ENCODE assay signal across 18 cellular contexts in genomic region chr1:33583567-33583966, GRCh38.
"Had no signal": no experiment of that assay in that cellular context is flagged by ENCODE, and none has a peak within 500 bp of the region (broad histone marks: within the 10 kb centered on the region; RNA-seq: fewer than 3 reads in every experiment).

No MANE protein-coding gene starts in this region.

- DNase-seq: hippocampal formation; kidney; mesendoderm; naive B cell; natural killer cell; nephron progenitor cell; occipital lobe; ovary; right lobe of liver; stimulated activated CD4-positive, alpha-beta T cell treated with anti-CD3 and anti-CD28 coated beads, Interleukin-1b, Interleukin-23, amount 100 ng/mL, for 48 hours; stimulated activated CD4-positive, alpha-beta T cell treated with anti-CD3 and anti-CD28 coated beads, Interleukin-2, amount 100 ng/mL, for 48 hours; stimulated activated CD4-positive, alpha-beta T cell treated with anti-CD3 and anti-CD28 coated beads, Interleukin-4, amount 100 ng/mL, for 4 hours; stimulated activated CD8-positive, alpha-beta memory T cell treated with anti-CD3 and anti-CD28 coated beads, Interleukin-4, amount 100 ng/mL, for 48 hours; stimulated activated naive CD4-positive, alpha-beta T cell treated with Interleukin-2 at 50 U/mL for 16 hours; stimulated activated naive CD8-positive, alpha-beta T cell treated with anti-CD3 and anti-CD28 coated beads, Interleukin-15, amount 100 ng/mL, for 72 hours; substantia nigra; uterus had no signal

- ATAC-seq: natural killer cell; right lobe of liver; stimulated activated memory B cell treated with anti-CD40 and anti-IgM and Interleukin-4, amounts not matched to agents 10 μg/mL and 1 μg/mL and 100 μg/mL, for 72 hours; stimulated activated naive CD8-positive, alpha-beta T cell treated with anti-CD3 and anti-CD28 coated beads, Interleukin-15, amount 100 ng/mL, for 72 hours had no signal
